In the genomic region with DNA sequence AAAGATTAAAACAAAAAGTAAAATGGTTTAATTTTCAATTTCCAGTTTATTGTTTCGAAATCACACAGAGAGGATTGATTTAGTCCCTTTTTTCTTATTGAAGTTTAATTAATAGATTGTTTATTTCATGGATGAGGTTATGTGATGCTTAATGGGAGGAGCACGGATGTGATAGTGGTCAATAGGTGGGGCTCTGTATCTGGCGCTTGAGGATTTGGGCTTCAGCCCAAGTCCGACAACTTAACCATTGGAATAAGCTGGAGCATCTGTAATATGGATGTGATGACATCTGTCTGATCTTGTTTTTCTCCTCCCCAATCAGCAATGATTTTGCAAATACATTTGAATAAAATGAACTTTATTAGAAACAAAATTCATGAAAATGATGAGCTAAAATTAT, we compare ENCODE assay signal across 27 cellular contexts.
"Had no signal": no experiment of that assay in that cellular context is flagged by ENCODE, and none has a peak within 500 bp of the region (broad histone marks: within the 10 kb centered on the region; RNA-seq: fewer than 3 reads in every experiment).

No MANE protein-coding gene starts in this region.

- H3K4me2 ChIP-seq: neural progenitor cell, smooth muscle cell had no signal

- H3K4me3 Mint-ChIP-seq: mesothelial cell of epicardium; naive B cell; natural killer cell; nephron progenitor cell; neural progenitor cell; stimulated activated memory B cell treated with anti-CD40 and anti-IgM and Interleukin-4, amounts not matched to agents 10 μg/mL and 1 μg/mL and 100 μg/mL, for 72 hours; stimulated activated naive CD8-positive, alpha-beta T cell treated with anti-CD3 and anti-CD28 coated beads, Interleukin-15, amount 100 ng/mL, for 72 hours had no signal

- H3K27me3 ChIP-seq: neural progenitor cell, neutrophil, ovary, right atrium auricular region, right lobe of liver, transverse colon, upper lobe of left lung, vagina had no signal

- H3K4me1 Mint-ChIP-seq: naive B cell; natural killer cell; nephron progenitor cell; neural progenitor cell; stimulated activated memory B cell treated with anti-CD40 and anti-IgM and Interleukin-4, amounts not matched to agents 10 μg/mL and 1 μg/mL and 100 μg/mL, for 72 hours; stimulated activated naive CD8-positive, alpha-beta T cell treated with anti-CD3 and anti-CD28 coated beads, Interleukin-15, amount 100 ng/mL, for 72 hours had no signal

- H3K9ac ChIP-seq: neural progenitor cell had no signal

- ATAC-seq: natural killer cell; right lobe of liver; stimulated activated memory B cell treated with anti-CD40 and anti-IgM and Interleukin-4, amounts not matched to agents 10 μg/mL and 1 μg/mL and 100 μg/mL, for 72 hours; stimulated activated naive CD8-positive, alpha-beta T cell treated with anti-CD3 and anti-CD28 coated beads, Interleukin-15, amount 100 ng/mL, for 72 hours had no signal

- H3K4me3 ChIP-seq: left ventricle myocardium inferior, lung, neural progenitor cell, ovary, right atrium auricular region, right lobe of liver, smooth muscle cell, transverse colon, upper lobe of left lung, vagina had no signal

- H3K36me3 ChIP-seq: left ventricle myocardium inferior, neural progenitor cell, neutrophil, ovary, right atrium auricular region, right lobe of liver, transverse colon, upper lobe of left lung, vagina had no signal

- H3K27ac ChIP-seq: left ventricle myocardium inferior, neural progenitor cell, neutrophil, ovary, right atrium auricular region, right lobe of liver, transverse colon, upper lobe of left lung, vagina had no signal

- H2AFZ ChIP-seq: neural progenitor cell had no signal

- H3K9me3 ChIP-seq: neutrophil, ovary, right atrium auricular region, right lobe of liver, transverse colon, vagina had no signal

- H3K27ac Mint-ChIP-seq: mesothelial cell of epicardium; naive B cell; natural killer cell; nephron progenitor cell; neural progenitor cell; progenitor cell of endocrine pancreas; stimulated activated memory B cell treated with anti-CD40 and anti-IgM and Interleukin-4, amounts not matched to agents 10 μg/mL and 1 μg/mL and 100 μg/mL, for 72 hours; stimulated activated naive CD8-positive, alpha-beta T cell treated with anti-CD3 and anti-CD28 coated beads, Interleukin-15, amount 100 ng/mL, for 72 hours had no signal

- DNase-seq: islet precursor cell; left ventricle myocardium inferior; mesendoderm; naive B cell; natural killer cell; nephron progenitor cell; occipital lobe; ovary; right lobe of liver; stimulated activated CD4-positive, alpha-beta T cell treated with anti-CD3 and anti-CD28 coated beads, Interleukin-1b, Interleukin-23, amount 100 ng/mL, for 48 hours; stimulated activated CD4-positive, alpha-beta T cell treated with anti-CD3 and anti-CD28 coated beads, Interleukin-2, amount 100 ng/mL, for 48 hours; stimulated activated CD4-positive, alpha-beta T cell treated with anti-CD3 and anti-CD28 coated beads, Interleukin-4, amount 100 ng/mL, for 4 hours; stimulated activated CD8-positive, alpha-beta memory T cell treated with anti-CD3 and anti-CD28 coated beads, Interleukin-4, amount 100 ng/mL, for 48 hours; stimulated activated naive CD4-positive, alpha-beta T cell treated with Interleukin-2 at 50 U/mL for 16 hours; stimulated activated naive CD8-positive, alpha-beta T cell treated with anti-CD3 and anti-CD28 coated beads, Interleukin-15, amount 100 ng/mL, for 72 hours; substantia nigra; transverse colon; upper lobe of left lung had no signal

- H3K27me3 Mint-ChIP-seq: naive B cell; progenitor cell of endocrine pancreas; stimulated activated memory B cell treated with anti-CD40 and anti-IgM and Interleukin-4, amounts not matched to agents 10 μg/mL and 1 μg/mL and 100 μg/mL, for 72 hours; stimulated activated naive CD8-positive, alpha-beta T cell treated with anti-CD3 and anti-CD28 coated beads, Interleukin-15, amount 100 ng/mL, for 72 hours had no signal

- H3K4me1 ChIP-seq: right lobe of liver, transverse colon had no signal
